In the genomic region with DNA sequence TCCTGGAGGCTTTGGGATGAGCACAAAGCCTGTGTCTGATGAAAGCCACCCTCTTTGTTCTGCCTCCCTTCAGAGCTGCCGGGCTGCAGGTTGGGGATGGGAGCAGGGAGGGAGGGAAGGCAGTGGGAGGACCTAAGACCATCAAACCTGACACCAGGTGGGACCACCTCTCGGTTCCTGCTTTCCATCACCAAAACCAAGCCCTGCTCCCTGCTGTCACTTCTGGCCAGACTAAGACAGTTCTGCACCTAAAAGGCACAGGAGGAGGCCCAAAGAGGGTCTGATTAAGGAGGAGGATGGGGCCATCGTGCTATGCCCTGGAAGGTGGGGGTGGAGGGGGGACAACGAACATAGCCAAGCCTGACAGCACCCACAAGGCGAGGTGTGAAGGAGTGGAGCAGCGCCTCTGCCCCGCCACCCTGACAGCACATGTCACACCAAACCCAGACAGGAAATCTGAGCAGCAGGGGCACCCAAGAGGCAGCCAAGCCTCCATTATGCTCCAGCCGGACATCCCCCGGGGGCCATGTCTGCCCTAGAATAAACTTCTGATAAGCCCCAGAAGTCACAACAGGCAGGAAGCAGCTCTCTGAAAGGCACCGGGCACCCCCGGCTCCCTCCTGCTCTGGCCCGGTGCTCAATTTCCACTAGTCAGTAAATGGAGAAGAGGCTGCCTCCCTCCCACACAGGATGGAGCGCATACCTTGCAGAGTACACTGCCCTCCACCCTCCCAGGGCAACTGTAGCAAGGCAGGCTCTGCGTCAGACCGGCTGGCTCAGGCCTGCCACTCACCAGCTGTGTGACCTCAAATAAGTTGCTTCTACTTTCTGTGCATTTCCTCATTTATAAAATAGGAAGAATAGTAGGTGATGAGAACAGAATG, we compare ENCODE assay signal across 10 cellular contexts. TPM values are rescaled to one million over a fixed set of nuclear protein-coding genes. Genes with fewer than 3 reads are reported as not detected.
DNase-seq lines count a peak whose midpoint lies in the region; ATAC-seq, FAIRE-seq and TF ChIP-seq lines count a peak whose summit lies in the region.
"Had no signal": no experiment of that assay in that cellular context is flagged by ENCODE, and none has a peak within 500 bp of the region (broad histone marks: within the 10 kb centered on the region; RNA-seq: fewer than 3 reads in every experiment).

No MANE protein-coding gene starts in this region.

- TF ChIP-seq POLR2A in endothelial cell of umbilical vein (IDR thresholded peaks at IDR 0.05; ENCODE audit: low read depth, low read length) (no peak), erythroblast (IDR thresholded peaks at IDR 0.05; ENCODE audit: low read length) (no peak)

- H3K36me3 Mint-ChIP-seq in T-cell: no peaks in the 10 kb centered on the region
- no peaks in the 10 kb centered on the region for H3K36me3 Mint-ChIP-seq in natural killer cell treated with Interleukin-12 subunit alpha and Interleukin-12 subunit beta and Interleukin-15 and Interleukin-18, amount 100 ng/mL, for 72 hours

- H3K4me3 ChIP-seq in endothelial cell of umbilical vein (replicated peaks in 1 of 3; ENCODE audit: insufficient read depth in 1 of 3, low read depth in 1 of 3, low read length in 3 of 3): no peak overlapping the region

- TF ChIP-seq CTCF in endothelial cell of umbilical vein (IDR thresholded peaks at IDR 0.05; ENCODE audit: extremely low read depth in 1 of 2, insufficient read depth in 1 of 2, low read depth in 1 of 2, low read length in 2 of 2): no peak

- H3K27ac Mint-ChIP-seq in T-cell: peak overlapping the region in 1 of 2 donors; percentile 15
- peak overlapping the region; percentile 72 to 81 for H3K27ac Mint-ChIP-seq in natural killer cell treated with Interleukin-12 subunit alpha and Interleukin-12 subunit beta and Interleukin-15 and Interleukin-18, amount 100 ng/mL, for 72 hours

- H3K4me1 ChIP-seq in endothelial cell of umbilical vein (ENCODE audit: control insufficient read depth, extremely low read depth, insufficient read depth, low read length): peaks cover 24% of the 10 kb centered on the region

- H4K20me1 ChIP-seq in endothelial cell of umbilical vein (replicated peaks; ENCODE audit: control insufficient read depth, extremely low read depth, insufficient read depth, low read length): no peaks in the 10 kb centered on the region

- no peaks in the 10 kb centered on the region for H3K9me1 ChIP-seq in endothelial cell of umbilical vein (replicated peaks; ENCODE audit: control insufficient read depth, extremely low read depth, insufficient read depth, low read length)

- H3K36me3 ChIP-seq in endothelial cell of umbilical vein (ENCODE audit: control insufficient read depth in 2 of 2, extremely low read depth in 1 of 2, insufficient read depth in 2 of 2, low read length in 2 of 2): no peaks in the 10 kb centered on the region

- intact Hi-C loops in endothelial cell of umbilical vein (cut with micrococcal nuclease): loop anchor here (2.0 kb wide), 2 partner anchors 31 to 49 kb away; partner anchors contain the start of gene DLG5

- H3K4me3 Mint-ChIP-seq in T-cell: peak overlapping the region in 1 of 3 donors; percentile 40
- H3K4me3 Mint-ChIP-seq in natural killer cell treated with Interleukin-12 subunit alpha and Interleukin-12 subunit beta and Interleukin-15 and Interleukin-18, amount 100 ng/mL, for 72 hours: peak overlapping the region; percentile 59

- no peak overlapping the region for H3K27ac ChIP-seq in endothelial cell of umbilical vein (ENCODE audit: insufficient read depth, low read depth, low read length)
- H3K27ac ChIP-seq: 22Rv1 had no signal

- dilution Hi-C loops in endothelial cell of umbilical vein (cut with MboI; ENCODE audit: extremely low pct_ligation_motif_present, low sequenced_read_pairs): no loop called here

- POLR2A ChIA-PET in T-cell (lab: Charles Lee) (no interaction called here), endothelial cell of umbilical vein (lab: Charles Lee) (no interaction called here)

- BruUV-seq in endothelial cell of umbilical vein (replicated peaks; lab: Mats Ljungman, UMichigan): no TSS peak

- H3K9me3 Mint-ChIP-seq in T-cell: no peaks in the 10 kb centered on the region
- H3K9me3 Mint-ChIP-seq in natural killer cell treated with Interleukin-12 subunit alpha and Interleukin-12 subunit beta and Interleukin-15 and Interleukin-18, amount 100 ng/mL, for 72 hours: no peaks in the 10 kb centered on the region

- no peak overlapping the region for H3K9ac ChIP-seq in endothelial cell of umbilical vein (replicated peaks; ENCODE audit: extremely low read depth, insufficient read depth, low read length)

- FAIRE-seq in endothelial cell of umbilical vein (lab: Jason Lieb, UNC): peak; percentile 84
- FAIRE-seq: TTC549 had no signal

- peaks cover 5 to 6% of the 10 kb centered on the region in 2 donors for H3K27me3 Mint-ChIP-seq in T-cell
- H3K27me3 Mint-ChIP-seq in natural killer cell treated with Interleukin-12 subunit alpha and Interleukin-12 subunit beta and Interleukin-15 and Interleukin-18, amount 100 ng/mL, for 72 hours: no peaks in the 10 kb centered on the region

- H3K4me1 Mint-ChIP-seq in T-cell: peaks cover 15 to 31% (median 28%) of the 10 kb centered on the region in 3 donors
- peaks cover 56 to 64% of the 10 kb centered on the region in 2 donors for H3K4me1 Mint-ChIP-seq in natural killer cell treated with Interleukin-12 subunit alpha and Interleukin-12 subunit beta and Interleukin-15 and Interleukin-18, amount 100 ng/mL, for 72 hours (ENCODE audit: low read depth in 2 of 2)

- ATAC-seq in HG03108 (IDR thresholded peaks at IDR 0.05; ENCODE audit: unreplicated experiment): peak; percentile 44
- peak; percentile 40 to 80 (median 44) for ATAC-seq in T-cell (replicated peaks in 1 of 4)
- peak; percentile 86 to 87 for ATAC-seq in natural killer cell treated with Interleukin-12 subunit alpha and Interleukin-12 subunit beta and Interleukin-15 and Interleukin-18, amount 100 ng/mL, for 72 hours

- H2AFZ ChIP-seq in endothelial cell of umbilical vein (ENCODE audit: low read depth, low read length): no peak overlapping the region

- no peaks in the 10 kb centered on the region for H3K27me3 ChIP-seq in endothelial cell of umbilical vein (ENCODE audit: control insufficient read depth in 2 of 2, insufficient read depth in 2 of 2, low read length in 2 of 2)

- H3K9me3 ChIP-seq in endothelial cell of umbilical vein (replicated peaks; ENCODE audit: control insufficient read depth, insufficient read depth, low read length): no peaks in the 10 kb centered on the region

- peak overlapping the region; percentile 7 for H3K4me2 ChIP-seq in endothelial cell of umbilical vein (ENCODE audit: insufficient read depth, low read length)

- CTCF ChIA-PET in T-cell (lab: Charles Lee): interaction anchor here in 1 of 2 donors (0.6 kb wide), 1 partner anchor 47 kb away, joined by 3 read pairs; no protein-coding TSS in a partner anchor
- CTCF ChIA-PET in endothelial cell of umbilical vein (lab: Charles Lee): interaction anchor here (1.3 kb wide), 3 partner anchors 17 to 32 kb away, joined by 3 to 5 read pairs (median 4); no protein-coding TSS in a partner anchor

- no peaks in the 10 kb centered on the region for H3K79me2 ChIP-seq in endothelial cell of umbilical vein (ENCODE audit: control insufficient read depth, insufficient read depth, low read length)

- peak; percentile 57 for DNase-seq in DMS 273 (lab: John Stamatoyannopoulos, UW; ENCODE audit: unreplicated experiment)
- DNase-seq in DMS 273 treated with DMSO at 0.1 percent for 48 hours (lab: John Stamatoyannopoulos, UW): no peak
- peak; percentile 4 to 77 (median 50) for DNase-seq in T-cell
- DNase-seq in endothelial cell of umbilical vein (ENCODE audit: low read depth, low spot score): peak; percentile 73
- DNase-seq in natural killer cell treated with Interleukin-12 subunit alpha and Interleukin-12 subunit beta and Interleukin-15 and Interleukin-18, amount 100 ng/mL, for 72 hours (ENCODE audit: low spot score): peak; percentile 80
- DNase-seq in erythroblast (lab: John Stamatoyannopoulos, UW): no peak
- DNase-seq in RPMI8226: no peak

TF ChIP-seq in endothelial cell of umbilical vein, 7 proteins besides CTCF, POLR2A, EP300 and RAD21:
- no peak for TF ChIP-seq EZH2 (IDR thresholded peaks at IDR 0.05; ENCODE audit: borderline replicate concordance, low read depth, low read length, severe bottlenecking)
- TF ChIP-seq MYC (IDR thresholded peaks at IDR 0.05; ENCODE audit: low read depth, low read length): no peak
- TF ChIP-seq MAX (IDR thresholded peaks at IDR 0.05; ENCODE audit: insufficient read depth, insufficient read length): no peak
- peak; percentile 31 for TF ChIP-seq POLR2AphosphoS5 (IDR thresholded peaks at IDR 0.05; ENCODE audit: insufficient read depth, low read depth, low read length)
- no peak for TF ChIP-seq GATA2 (IDR thresholded peaks at IDR 0.05; ENCODE audit: insufficient read depth, insufficient read length, low read depth, low read length)
- no peak for TF ChIP-seq JUN (IDR thresholded peaks at IDR 0.05; ENCODE audit: borderline replicate concordance, insufficient read depth, insufficient read length, low read depth)
- no peak for TF ChIP-seq FOS (IDR thresholded peaks at IDR 0.05; ENCODE audit: borderline replicate concordance, insufficient read depth, low read length)
TF ChIP-seq in endothelial cell of umbilical vein: peak in this region for 1.

RNA-seq across cellular contexts. Expression of gene DLG5, which starts 48.9 kb away (rescaled TPM):
- total RNA-seq in T-cell: 10 to 100 TPM in 1 of 5 donors, 1 to 10 TPM in 4; 1.3 to 12.8 (median 3.5) TPM
- 23.1 and 24.9 TPM in 2 replicates for total RNA-seq in endothelial cell of umbilical vein
- 10.6 and 12.3 TPM in 2 replicates for polyA plus RNA-seq in endothelial cell of umbilical vein
- polyA plus RNA-seq in endothelial cell of umbilical vein (2011; cell fraction: cytosol; rRNA removed): 12.0 and 14.3 TPM in 2 replicates
- polyA plus RNA-seq in endothelial cell of umbilical vein (2011; cell fraction: nucleus; rRNA removed): 63.8 and 71.5 TPM in 2 replicates
- polyA plus RNA-seq in endothelial cell of umbilical vein (2012): 16.0 and 16.7 TPM in 2 replicates
- polyA minus RNA-seq in endothelial cell of umbilical vein: 24.8 and 28.3 TPM in 2 replicates
- 11.2 TPM for polyA minus RNA-seq in endothelial cell of umbilical vein (2011; cell fraction: cytosol; rRNA and poly(A)+ RNA removed)
- polyA minus RNA-seq in endothelial cell of umbilical vein (2011; cell fraction: nucleus; rRNA and poly(A)+ RNA removed): 36.7 and 40.3 TPM in 2 replicates
- 10 to 100 TPM in 1 of 2 donors, 1 to 10 TPM in 1; 8.5 to 12.3 TPM for total RNA-seq in natural killer cell treated with Interleukin-12 subunit alpha and Interleukin-12 subunit beta and Interleukin-15 and Interleukin-18, amount 100 ng/mL, for 72 hours

Comparison
In these comparisons a context has a peak if more than half of its experiments do, and no peak if none do; other contexts are left out.
1. DNase-seq: peak in DMS 273 (single experiment), T-cell (34 of 34), endothelial cell of umbilical vein (single experiment) and natural killer cell treated with Interleukin-12 subunit alpha and Interleukin-12 subunit beta and Interleukin-15 and Interleukin-18, amount 100 ng/mL, for 72 hours (single experiment); none in DMS 273 treated with DMSO at 0.1 percent for 48 hours (single experiment), erythroblast (0 of 2) and RPMI8226 (single experiment).
2. Peak in every context shown above with its lines, with median percentiles within 50 percentile points of each other: ATAC-seq.